ENCODE assay signal across 20 cellular contexts in genomic region chr1:212359794-212360479, GRCh38. TPM values are rescaled to one million over a fixed set of nuclear protein-coding genes. Genes with fewer than 3 reads are reported as not detected.
A peak's percentile ranks its signal among the peaks of the same experiment; 100 is the strongest.
DNase-seq lines count a peak whose midpoint lies in the region; ATAC-seq, FAIRE-seq and TF ChIP-seq lines count a peak whose summit lies in the region.
"Had no signal": no experiment of that assay in that cellular context is flagged by ENCODE, and none has a peak within 500 bp of the region (broad histone marks: within the 10 kb centered on the region; RNA-seq: fewer than 3 reads in every experiment).

No MANE protein-coding gene starts in this region.

- no peaks in the 10 kb centered on the region for H3K9me3 ChIP-seq in esophagus muscularis mucosa
- H3K9me3 ChIP-seq: neutrophil had no signal

- no peak overlapping the region for H3K4me3 ChIP-seq in bronchial epithelial cell (ENCODE audit: low read depth, low read length)
- no peak overlapping the region for H3K4me3 ChIP-seq in esophagus muscularis mucosa

- no peaks in the 10 kb centered on the region for H3K27me3 Mint-ChIP-seq in activated CD8-positive, alpha-beta memory T cell treated with anti-CD3 and anti-CD28 coated beads, Interleukin-2, amount 10 ng/mL, durations not matched to agents 7 days and 5 days
- no peaks in the 10 kb centered on the region for H3K27me3 Mint-ChIP-seq in T-helper 1 cell treated with Interleukin-12 subunit alpha and Interleukin-12 subunit beta and Interleukin-4 antibody, amounts not matched to agents 30 μg/mL and 1 μg/mL, for 36 hours (ENCODE audit: low read depth)

- no peaks in the 10 kb centered on the region for H3K27me3 ChIP-seq in bronchial epithelial cell (ENCODE audit: control insufficient read depth, insufficient read depth, low read length)
- H3K27me3 ChIP-seq in esophagus muscularis mucosa, result no peaks in the 10 kb centered on the region
- H3K27me3 ChIP-seq: neutrophil had no signal

- peaks cover 4 to 10% (median 8%) of the 10 kb centered on the region in 4 donors for H3K4me1 ChIP-seq in esophagus muscularis mucosa

- H3K27ac Mint-ChIP-seq in activated CD8-positive, alpha-beta memory T cell treated with anti-CD3 and anti-CD28 coated beads, Interleukin-2, amount 10 ng/mL, durations not matched to agents 7 days and 5 days, result peak overlapping the region; percentile 74
- H3K27ac Mint-ChIP-seq in T-helper 1 cell treated with Interleukin-12 subunit alpha and Interleukin-12 subunit beta and Interleukin-4 antibody, amounts not matched to agents 30 μg/mL and 1 μg/mL, for 36 hours, result peak overlapping the region; percentile 3
- H3K27ac Mint-ChIP-seq in stimulated activated effector memory CD8-positive, alpha-beta T cell treated with anti-CD3 and anti-CD28 coated beads, Interleukin-12 subunit alpha, Interleukin-12 subunit beta, amount 100 ng/mL, for 72 hours, result peak overlapping the region; percentile 89

- TF ChIP-seq CTCF in bronchial epithelial cell (IDR thresholded peaks at IDR 0.05; ENCODE audit: insufficient read depth, low read length, severe bottlenecking), result no peak
- TF ChIP-seq CTCF in esophagus muscularis mucosa (IDR thresholded peaks at IDR 0.05), result no peak

- no peaks in the 10 kb centered on the region for H3K9me3 Mint-ChIP-seq in activated CD8-positive, alpha-beta memory T cell treated with anti-CD3 and anti-CD28 coated beads, Interleukin-2, amount 10 ng/mL, durations not matched to agents 7 days and 5 days (ENCODE audit: low read depth)
- no peaks in the 10 kb centered on the region for H3K9me3 Mint-ChIP-seq in T-helper 1 cell treated with Interleukin-12 subunit alpha and Interleukin-12 subunit beta and Interleukin-4 antibody, amounts not matched to agents 30 μg/mL and 1 μg/mL, for 36 hours
- no peaks in the 10 kb centered on the region for H3K9me3 Mint-ChIP-seq in stimulated activated effector memory CD8-positive, alpha-beta T cell treated with anti-CD3 and anti-CD28 coated beads, Interleukin-12 subunit alpha, Interleukin-12 subunit beta, amount 100 ng/mL, for 72 hours

- H3K4me1 Mint-ChIP-seq in activated CD8-positive, alpha-beta memory T cell treated with anti-CD3 and anti-CD28 coated beads, Interleukin-2, amount 10 ng/mL, durations not matched to agents 7 days and 5 days, result peaks cover 19% of the 10 kb centered on the region
- peaks cover 5% of the 10 kb centered on the region for H3K4me1 Mint-ChIP-seq in T-helper 1 cell treated with Interleukin-12 subunit alpha and Interleukin-12 subunit beta and Interleukin-4 antibody, amounts not matched to agents 30 μg/mL and 1 μg/mL, for 36 hours (ENCODE audit: low read depth)
- H3K4me1 Mint-ChIP-seq in stimulated activated effector memory CD8-positive, alpha-beta T cell treated with anti-CD3 and anti-CD28 coated beads, Interleukin-12 subunit alpha, Interleukin-12 subunit beta, amount 100 ng/mL, for 72 hours, result peaks cover 13% of the 10 kb centered on the region

- H3K36me3 ChIP-seq in bronchial epithelial cell (ENCODE audit: control insufficient read depth, insufficient read depth, low read length), result peaks cover 5% of the 10 kb centered on the region
- peaks cover 17 to 78% (median 52%) of the 10 kb centered on the region in 4 donors for H3K36me3 ChIP-seq in esophagus muscularis mucosa

- no peak for TF ChIP-seq POLR2A in esophagus muscularis mucosa (IDR thresholded peaks at IDR 0.05; ENCODE audit: low read depth)

- CTCF ChIA-PET in activated CD8-positive, alpha-beta memory T cell treated with anti-CD3 and anti-CD28 coated beads, Interleukin-2, amount 10 ng/mL, durations not matched to agents 7 days and 5 days (lab: Charles Lee), result interaction anchor here (0.7 to 2.0 kb wide), 7 partner anchors 13 to 325 kb away, joined by 3 to 8 read pairs (median 3); partner anchors contain the start of genes DTL and INTS7

- no peak overlapping the region for H3K4me3 Mint-ChIP-seq in activated CD8-positive, alpha-beta memory T cell treated with anti-CD3 and anti-CD28 coated beads, Interleukin-2, amount 10 ng/mL, durations not matched to agents 7 days and 5 days
- no peak overlapping the region for H3K4me3 Mint-ChIP-seq in T-helper 1 cell treated with Interleukin-12 subunit alpha and Interleukin-12 subunit beta and Interleukin-4 antibody, amounts not matched to agents 30 μg/mL and 1 μg/mL, for 36 hours
- peak overlapping the region; percentile 0 for H3K4me3 Mint-ChIP-seq in stimulated activated effector memory CD8-positive, alpha-beta T cell treated with anti-CD3 and anti-CD28 coated beads, Interleukin-12 subunit alpha, Interleukin-12 subunit beta, amount 100 ng/mL, for 72 hours

- H3K36me3 Mint-ChIP-seq in activated CD8-positive, alpha-beta memory T cell treated with anti-CD3 and anti-CD28 coated beads, Interleukin-2, amount 10 ng/mL, durations not matched to agents 7 days and 5 days, result peaks cover 36% of the 10 kb centered on the region
- peaks cover 38% of the 10 kb centered on the region for H3K36me3 Mint-ChIP-seq in T-helper 1 cell treated with Interleukin-12 subunit alpha and Interleukin-12 subunit beta and Interleukin-4 antibody, amounts not matched to agents 30 μg/mL and 1 μg/mL, for 36 hours (ENCODE audit: low read depth)
- H3K36me3 Mint-ChIP-seq in stimulated activated effector memory CD8-positive, alpha-beta T cell treated with anti-CD3 and anti-CD28 coated beads, Interleukin-12 subunit alpha, Interleukin-12 subunit beta, amount 100 ng/mL, for 72 hours, result peaks cover 96% of the 10 kb centered on the region

- 86% methylated on average over 4 of the region's 4 CpGs for WGBS in esophagus muscularis mucosa

- no peak for TF ChIP-seq EP300 in esophagus muscularis mucosa (IDR thresholded peaks at IDR 0.05)

- intact Hi-C loops in esophagus muscularis mucosa (cut with DNase I), result no loop called here

- no peak overlapping the region for H3K27ac ChIP-seq in esophagus muscularis mucosa (replicated peaks in 1 of 4)
- H3K27ac ChIP-seq: neutrophil had no signal

- peak; percentile 72 for DNase-seq in activated CD8-positive, alpha-beta memory T cell treated with anti-CD3 and anti-CD28 coated beads, Interleukin-2, amount 10 ng/mL, durations not matched to agents 7 days and 5 days
- no peak for DNase-seq in activated CD8-positive, alpha-beta memory T cell treated with anti-CD3 and anti-CD28 coated beads, Interleukin-2, amount 50 U/mL, for 4 hours
- DNase-seq in bronchial epithelial cell (ENCODE audit: low read depth) (peak; percentile 31), AML-193 (lab: John Stamatoyannopoulos, UW) (no peak), AG08395 (ENCODE audit: low spot score) (no peak), esophagus muscularis mucosa (ENCODE audit: extremely low spot score) (no peak)
- peak in 1 of 2 donors; percentile 70 for DNase-seq in stimulated activated effector memory CD8-positive, alpha-beta T cell treated with anti-CD3 and anti-CD28 coated beads, Interleukin-12 subunit alpha, Interleukin-12 subunit beta, amount 100 ng/mL, for 72 hours (ENCODE audit: low spot score in 2 of 2)
- DNase-seq: ACHN; activated naive CD4-positive, alpha-beta T cell treated with anti-CD3 and anti-CD28 coated beads, Interleukin-2, amount 50 U/mL, for 16 hours; Calu3; IMR-90; kidney; mesenchymal stem cell; MV-4-11; NCI-H2029 treated with DMSO at 0.1 percent for 48 hours; NCI-H510A treated with DMSO at 0.1 percent for 48 hours; SIG-M5; trophoblast cell had no signal

- ATAC-seq in activated CD8-positive, alpha-beta memory T cell treated with anti-CD3 and anti-CD28 coated beads, Interleukin-2, amount 10 ng/mL, durations not matched to agents 7 days and 5 days, result peak; percentile 92
- ATAC-seq in stimulated activated effector memory CD8-positive, alpha-beta T cell treated with anti-CD3 and anti-CD28 coated beads, Interleukin-12 subunit alpha, Interleukin-12 subunit beta, amount 100 ng/mL, for 72 hours, result peak; percentile 96

- no peak for FAIRE-seq in bronchial epithelial cell (lab: Jason Lieb, UNC)
- FAIRE-seq: kidney had no signal

RNA-seq across cellular contexts. Expression of gene PACC1, which starts 54.7 kb away (rescaled TPM):
- total RNA-seq in activated CD8-positive, alpha-beta memory T cell treated with anti-CD3 and anti-CD28 coated beads, Interleukin-2, amount 10 ng/mL, durations not matched to agents 7 days and 5 days, result 10 to 100 TPM; 13.0 to 17.1 TPM
- total RNA-seq in bronchial epithelial cell, result 15.0 and 16.0 TPM in 2 replicates
- 1 to 10 TPM; 2.2 to 5.0 (median 3.7) TPM for total RNA-seq in esophagus muscularis mucosa

Comparison
In these comparisons a context has a peak if more than half of its experiments do, and no peak if none do; other contexts are left out.
1. DNase-seq: peak in activated CD8-positive, alpha-beta memory T cell treated with anti-CD3 and anti-CD28 coated beads, Interleukin-2, amount 10 ng/mL, durations not matched to agents 7 days and 5 days (single experiment) and bronchial epithelial cell (single experiment); none in activated CD8-positive, alpha-beta memory T cell treated with anti-CD3 and anti-CD28 coated beads, Interleukin-2, amount 50 U/mL, for 4 hours (single experiment), AML-193 (0 of 2), AG08395 (single experiment) and esophagus muscularis mucosa (single experiment).
2. H3K27ac Mint-ChIP-seq: peak in every context shown above with its lines; median percentile 89 in stimulated activated effector memory CD8-positive, alpha-beta T cell treated with anti-CD3 and anti-CD28 coated beads, Interleukin-12 subunit alpha, Interleukin-12 subunit beta, amount 100 ng/mL, for 72 hours; 74 in activated CD8-positive, alpha-beta memory T cell treated with anti-CD3 and anti-CD28 coated beads, Interleukin-2, amount 10 ng/mL, durations not matched to agents 7 days and 5 days; 3 in T-helper 1 cell treated with Interleukin-12 subunit alpha and Interleukin-12 subunit beta and Interleukin-4 antibody, amounts not matched to agents 30 μg/mL and 1 μg/mL, for 36 hours.